ENCODE assay signal across 10 cellular contexts in the genomic region with DNA sequence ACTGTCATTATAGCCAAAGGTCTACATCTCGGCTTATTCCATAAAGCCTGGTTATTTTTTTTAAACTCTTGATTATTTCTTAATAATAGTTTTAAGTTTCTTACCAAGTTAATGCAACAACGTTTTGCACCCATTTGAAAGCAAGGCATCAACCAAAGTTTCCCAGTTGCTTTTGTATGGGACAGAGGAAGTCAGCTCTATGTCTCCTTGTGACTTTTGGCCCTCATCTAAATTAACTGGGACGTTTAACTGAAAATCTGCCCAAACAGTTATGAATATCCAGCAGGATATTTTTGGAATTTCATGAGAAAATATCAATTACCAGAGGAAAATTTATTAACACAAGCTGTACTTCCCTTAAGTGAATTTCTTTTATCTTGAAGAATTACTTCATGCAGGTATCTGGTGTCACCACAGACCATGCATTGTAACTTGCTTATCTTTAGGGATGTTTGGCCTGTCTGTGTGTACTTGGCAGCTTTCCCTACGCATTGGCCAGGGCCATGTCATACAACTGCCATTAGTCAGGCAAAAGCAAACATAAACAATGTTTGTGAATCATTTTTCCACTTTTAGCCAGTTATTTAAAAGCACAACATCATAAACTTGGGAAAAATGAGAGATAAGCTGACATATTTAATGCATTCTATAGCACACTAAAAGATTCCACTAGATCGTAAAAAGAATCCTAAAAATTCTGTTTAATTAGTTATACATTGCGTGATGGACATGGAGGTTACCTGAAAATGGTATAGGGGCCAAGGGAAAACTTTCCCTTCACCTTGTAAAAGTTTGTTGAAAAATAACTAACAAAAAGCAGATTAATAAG.
A peak's percentile ranks its signal among the peaks of the same experiment; 100 is the strongest.
DNase-seq lines count a peak whose midpoint lies in the region; ATAC-seq, FAIRE-seq and TF ChIP-seq lines count a peak whose summit lies in the region.
"Had no signal": no experiment of that assay in that cellular context is flagged by ENCODE, and none has a peak within 500 bp of the region (broad histone marks: within the 10 kb centered on the region; RNA-seq: fewer than 3 reads in every experiment).

No MANE protein-coding gene starts in this region.

- H3F3A ChIP-seq in PC-9 (ENCODE audit: insufficient read depth, low read depth) = peaks cover 43% of the 10 kb centered on the region

- H3K9me3 Mint-ChIP-seq in activated naive CD8-positive, alpha-beta T cell treated with anti-CD3 and anti-CD28 coated beads for 36 hours = peaks cover 5% of the 10 kb centered on the region

- CTCF ChIA-PET in PC-9 (lab: Charles Lee) = interaction anchor here (1.0 kb wide), 1 partner anchor 101 kb away, joined by 3 read pairs; the partner anchor contains the start of gene PDE5A

- no peak for TF ChIP-seq POLR2A in GM12891 (IDR thresholded peaks at IDR 0.05; ENCODE audit: low read depth, low read length)

- no peaks in the 10 kb centered on the region for H3K36me3 Mint-ChIP-seq in activated naive CD8-positive, alpha-beta T cell treated with anti-CD3 and anti-CD28 coated beads for 36 hours

- H3K4me1 ChIP-seq in PC-9 (replicated peaks; ENCODE audit: insufficient read depth) (peaks cover 49% of the 10 kb centered on the region), psoas muscle (peaks cover 33% of the 10 kb centered on the region)

- H3K36me3 ChIP-seq in PC-9 (ENCODE audit: low read depth) (no peaks in the 10 kb centered on the region), psoas muscle (ENCODE audit: insufficient read depth in 1 of 2, low read depth in 1 of 2) (peaks cover 0 to 2% of the 10 kb centered on the region in 2 donors)

- peak in 1 of 4 donors; percentile 47 for ATAC-seq in psoas muscle

- intact Hi-C loops in PC-9 (cut with micrococcal nuclease; ENCODE audit: unreplicated experiment) (loop anchor here (2.0 kb wide), 3 partner anchors 57 to 627 kb away; partner anchors contain the start of gene PDE5A), psoas muscle (cut with DNase I) (no loop called here)

- H3K27ac ChIP-seq in PC-9 = peak overlapping the region; percentile 99
- peak overlapping the region; percentile 41 for H3K27ac ChIP-seq in psoas muscle
- H3K27ac ChIP-seq: VCaP had no signal

- no peaks in the 10 kb centered on the region for H4K20me1 ChIP-seq in PC-9 (ENCODE audit: insufficient read depth)

- H3K9me3 ChIP-seq in PC-9 (ENCODE audit: insufficient read depth, low read depth) (no peaks in the 10 kb centered on the region), psoas muscle (no peaks in the 10 kb centered on the region)

- H3K79me2 ChIP-seq in PC-9 (ENCODE audit: low read depth) = no peaks in the 10 kb centered on the region

- H3K4me1 Mint-ChIP-seq in activated naive CD8-positive, alpha-beta T cell treated with anti-CD3 and anti-CD28 coated beads for 36 hours = no peaks in the 10 kb centered on the region

- POLR2A ChIA-PET in PC-9 (lab: Charles Lee; ENCODE audit: unreplicated experiment) = interaction anchor here (0.6 kb wide), 2 partner anchors 87 to 521 kb away, joined by 3 to 7 read pairs; no protein-coding TSS in a partner anchor

- DNase-seq in EL = peak; percentile 93
- peak; percentile 70 to 91 for DNase-seq in PC-9
- peak; percentile 81 for DNase-seq in fibroblast of pulmonary artery (ENCODE audit: low read depth)
- DNase-seq in psoas muscle = no peak
- DNase-seq in activated naive CD8-positive, alpha-beta T cell treated with anti-CD3 and anti-CD28 coated beads for 36 hours = no peak
- no peak for DNase-seq in KG1 (lab: John Stamatoyannopoulos, UW)
- no peak for DNase-seq in GM12891 (ENCODE audit: insufficient read length, low spot score)
- no peak for DNase-seq in GOT3 (lab: John Stamatoyannopoulos, UW)
- DNase-seq: NCI-H1105 had no signal

- no TSS peak for BruUV-seq in PC-9 (replicated peaks; lab: Mats Ljungman, UMichigan)

- peak overlapping the region; percentile 41; the same call in 1 of the 2 replicates for H3K4me3 ChIP-seq in PC-9
- no peak overlapping the region for H3K4me3 ChIP-seq in fibroblast of pulmonary artery (replicated peaks; ENCODE audit: low read depth, low read length)
- H3K4me3 ChIP-seq in psoas muscle = no peak overlapping the region

- peaks cover 8% of the 10 kb centered on the region for H3K27me3 Mint-ChIP-seq in activated naive CD8-positive, alpha-beta T cell treated with anti-CD3 and anti-CD28 coated beads for 36 hours

- no peak overlapping the region for H3K27ac Mint-ChIP-seq in activated naive CD8-positive, alpha-beta T cell treated with anti-CD3 and anti-CD28 coated beads for 36 hours

- no peaks in the 10 kb centered on the region for H3K9me2 ChIP-seq in PC-9 (ENCODE audit: insufficient read depth)

- FAIRE-seq in GM12891 (lab: Jason Lieb, UNC) = no peak

- 57 to 60% (median 60%) methylated on average over 6 of the region's 6 CpGs for WGBS in psoas muscle, 3 donors

- peak overlapping the region; percentile 69 for H3K4me2 ChIP-seq in PC-9

- H2AFZ ChIP-seq in PC-9 = no peak overlapping the region

- H3K27me3 ChIP-seq in PC-9 (ENCODE audit: insufficient read depth, low read depth) (no peaks in the 10 kb centered on the region), psoas muscle (ENCODE audit: insufficient read depth in 3 of 3, low read length in 2 of 3) (no peaks in the 10 kb centered on the region)

- TF ChIP-seq CTCF in PC-9 (conservative IDR thresholded peaks at IDR 0.05) (no peak), fibroblast of pulmonary artery (IDR thresholded peaks at IDR 0.05; ENCODE audit: low read length, missing control alignments) (no peak), psoas muscle (IDR thresholded peaks at IDR 0.05) (no peak)

- H3K4me3 Mint-ChIP-seq in activated naive CD8-positive, alpha-beta T cell treated with anti-CD3 and anti-CD28 coated beads for 36 hours = no peak overlapping the region

TF ChIP-seq in GM12891, 5 proteins besides CTCF, POLR2A, EP300 and RAD21:
- no peak for TF ChIP-seq PAX5 (IDR thresholded peaks at IDR 0.05; ENCODE audit: insufficient read depth, low read length, severe bottlenecking)
- no peak for TF ChIP-seq TAF1 (IDR thresholded peaks at IDR 0.05; ENCODE audit: low read depth, low read length)
- no peak for TF ChIP-seq POLR2AphosphoS5 (IDR thresholded peaks at IDR 0.05; ENCODE audit: low read depth, low read length)
- TF ChIP-seq SPI1 (IDR thresholded peaks at IDR 0.05; ENCODE audit: low read depth, low read length) = no peak
- TF ChIP-seq POU2F2 (IDR thresholded peaks at IDR 0.05; ENCODE audit: low read depth, low read length) = no peak

Comparison
In these comparisons a context has a peak if more than half of its experiments do, and no peak if none do; other contexts are left out.
1. DNase-seq: peak in EL (single experiment), PC-9 (2 of 2) and fibroblast of pulmonary artery (single experiment); none in psoas muscle (0 of 2), activated naive CD8-positive, alpha-beta T cell treated with anti-CD3 and anti-CD28 coated beads for 36 hours (single experiment), KG1 (single experiment), GM12891 (single experiment) and GOT3 (single experiment).